8 cellular contexts compared by ENCODE assay signal in the genomic region with DNA sequence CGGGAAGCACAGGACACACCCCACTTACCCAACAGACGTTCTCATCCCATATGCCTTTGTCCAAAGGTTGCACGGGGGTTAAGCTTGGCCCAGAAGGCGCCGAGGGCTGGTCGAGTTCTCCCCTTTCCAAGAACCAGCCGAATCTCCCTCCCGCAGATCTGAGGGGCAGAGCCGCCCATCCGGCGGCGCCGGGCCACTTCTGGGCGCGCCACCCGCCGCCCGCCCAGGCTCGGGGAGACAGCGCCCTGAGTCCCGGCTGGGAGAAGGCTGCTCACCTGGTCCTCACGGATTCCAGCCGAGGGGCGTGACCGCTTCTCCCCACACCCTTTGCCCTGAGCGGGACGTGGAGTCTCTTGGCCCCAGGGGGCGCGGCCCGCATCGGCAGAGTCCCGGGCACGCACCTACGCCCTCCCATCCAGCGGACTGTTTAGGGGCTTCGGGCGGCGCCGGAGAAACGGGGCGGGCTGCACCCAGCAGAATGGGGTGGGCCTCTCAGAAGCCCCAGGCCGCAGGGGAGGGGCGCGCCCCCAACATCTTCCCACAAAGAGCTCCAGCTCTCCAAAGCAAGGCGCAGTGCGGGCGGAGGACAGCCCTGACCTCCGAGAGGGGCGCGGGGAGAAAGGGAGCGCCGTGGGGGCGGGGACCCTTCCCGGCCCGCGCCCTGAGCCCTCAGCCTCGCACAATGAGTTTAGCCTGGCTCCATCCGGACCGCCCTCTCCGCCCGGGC. TPM values are rescaled to one million over a fixed set of nuclear protein-coding genes. Genes with fewer than 3 reads are reported as not detected.
DNase-seq lines count a peak whose midpoint lies in the region; ATAC-seq, FAIRE-seq and TF ChIP-seq lines count a peak whose summit lies in the region.

No MANE protein-coding gene starts in this region.

- in situ Hi-C loops in T47D (cut with HindIII; ENCODE audit: low pct_unique_long_range_greater_than_20kb, low sequenced_read_pairs) = no loop called here
- in situ Hi-C loops in HepG2 (cut with HindIII; ENCODE audit: extremely low pct_ligation_motif_present, low pct_unique_long_range_greater_than_20kb) = no loop called here

- 2% methylated on average over 5 of the region's 61 CpGs for WGBS in HepG2 (ENCODE audit: low lambda C conversion rate)
- WGBS in testis, 2 donors = 0% methylated on average over 8 to 40 of the region's 61 CpGs

- DNase-seq in activated CD4-positive, alpha-beta T cell treated with anti-CD3 and anti-CD28 coated beads for 36 hours = peak; percentile 20
- no peak for DNase-seq in activated CD4-positive, alpha-beta T cell treated with anti-CD3 and anti-CD28 coated beads, Interleukin-2, amount 50 U/mL, for 1 hour
- DNase-seq in T47D (ENCODE audit: low read depth in 1 of 2, low spot score in 1 of 2) = peak; percentile 21 to 48
- no peak for DNase-seq in HepG2 (ENCODE audit: low spot score)
- peak; percentile 21 for DNase-seq in testis
- no peak for DNase-seq in mucosa of gallbladder (ENCODE audit: low spot score)
- DNase-seq in NAMALWA (ENCODE audit: low spot score) = no peak

- H3K4me2 ChIP-seq in OCI-LY3 (ENCODE audit: low read length) (peak overlapping the region; percentile 90), HepG2 (ENCODE audit: low read depth, low read length) (peak overlapping the region; percentile 83)

- CTCF ChIA-PET in activated CD4-positive, alpha-beta T cell treated with anti-CD3 and anti-CD28 coated beads for 36 hours (lab: Charles Lee) = interaction anchor here (3.5 kb wide), 1 partner anchor 9 kb away, joined by 13 read pairs; no protein-coding TSS in a partner anchor
- CTCF ChIA-PET in HepG2 (lab: Yijun Ruan, JAX; ENCODE audit: low intra/inter-chr PET ratio, low total read pairs) = interaction anchor here (1.4 kb wide), 1 partner anchor 10 kb away, joined by 3 read pairs; no protein-coding TSS in a partner anchor

- intact Hi-C loops in activated CD4-positive, alpha-beta T cell treated with anti-CD3 and anti-CD28 coated beads for 36 hours (cut with DNase I, micrococcal nuclease) = loop anchor here (5.0 kb wide), 4 partner anchors 41 to 186 kb away; a partner anchor contains a TSS
- intact Hi-C loops in HepG2 (cut with micrococcal nuclease; ENCODE audit: unreplicated experiment) (no loop called here), testis (cut with DNase I; ENCODE audit: low total_unique reads) (loop anchor here (10.0 kb wide), 1 partner anchor 51 kb away; no protein-coding TSS in a partner anchor)

- H3K4me3 ChIP-seq in OCI-LY3 (ENCODE audit: low read length) = peak overlapping the region; percentile 96
- H3K4me3 ChIP-seq in HepG2 (replicated peaks in 1 of 3; ENCODE audit: insufficient read depth in 1 of 3, low read depth in 2 of 3, low read length in 3 of 3) = peak overlapping the region; percentile 57 to 71 (median 64)
- H3K4me3 ChIP-seq in testis = peak overlapping the region; percentile 69 to 77

- H4K20me1 ChIP-seq in OCI-LY3 (ENCODE audit: insufficient read depth, low read length) (no peaks in the 10 kb centered on the region), HepG2 (ENCODE audit: insufficient read depth, low read length) (no peaks in the 10 kb centered on the region)

- H3K36me3 ChIP-seq in OCI-LY3 (replicated peaks; ENCODE audit: low read depth, low read length) = no peaks in the 10 kb centered on the region
- no peaks in the 10 kb centered on the region for H3K36me3 ChIP-seq in HepG2 (replicated peaks in 1 of 2; ENCODE audit: control insufficient read depth in 1 of 2, insufficient read depth in 2 of 2, low read length in 2 of 2)
- no peaks in the 10 kb centered on the region for H3K36me3 ChIP-seq in testis (ENCODE audit: low read depth, missing control alignments)

- FAIRE-seq in HepG2 (lab: Jason Lieb, UNC) = no peak

- POLR2A ChIA-PET in activated CD4-positive, alpha-beta T cell treated with anti-CD3 and anti-CD28 coated beads for 36 hours (lab: Charles Lee) = no interaction called here
- POLR2A ChIA-PET in HepG2 (lab: Yijun Ruan, JAX) = no interaction called here

- TF ChIP-seq RAD21 in HepG2 (CRISPR knock-in tag; IDR thresholded peaks at IDR 0.05) = no peak

- TF ChIP-seq CTCF in OCI-LY3 (IDR thresholded peaks at IDR 0.05; ENCODE audit: low read depth, low read length) = peak; percentile 5; the same call in 1 of the 2 replicates
- no peak for TF ChIP-seq CTCF in HepG2 (CRISPR knock-in tag; IDR thresholded peaks at IDR 0.05)
- no peak for TF ChIP-seq CTCF in testis (IDR thresholded peaks at IDR 0.05)

- H3K36me3 Mint-ChIP-seq in activated CD4-positive, alpha-beta T cell treated with anti-CD3 and anti-CD28 coated beads for 36 hours (ENCODE audit: low read depth) = no peaks in the 10 kb centered on the region

- TF ChIP-seq POLR2A in HepG2 (IDR thresholded peaks at IDR 0.05; ENCODE audit: insufficient read depth in 1 of 2, low read depth in 2 of 2, low read length in 2 of 2) (no peak), testis (IDR thresholded peaks at IDR 0.05) (no peak)

- H3K27me3 ChIP-seq in OCI-LY3 (ENCODE audit: low read depth, low read length) (peaks cover 29% of the 10 kb centered on the region), HepG2 (ENCODE audit: control insufficient read depth in 1 of 2, insufficient read depth in 2 of 2, low read length in 2 of 2) (peaks cover 0 to 34% of the 10 kb centered on the region in 2 experiments; a peak in 4 of 5 replicates), testis (no peaks in the 10 kb centered on the region)

- H3K4me1 ChIP-seq in OCI-LY3 (ENCODE audit: low read length) (peaks cover 35% of the 10 kb centered on the region), HepG2 (ENCODE audit: insufficient read depth, low read length) (peaks cover 16% of the 10 kb centered on the region), testis (no peaks in the 10 kb centered on the region)

- TF ChIP-seq EP300 in HepG2 (IDR thresholded peaks at IDR 0.05; ENCODE audit: low read depth in 2 of 2, low read length in 2 of 2) (no peak), HepG2 (CRISPR knock-in tag; IDR thresholded peaks at IDR 0.05; ENCODE audit: borderline replicate concordance) (no peak)

- no peaks in the 10 kb centered on the region for H3K9me3 ChIP-seq in OCI-LY3 (ENCODE audit: insufficient read depth, low read length)
- H3K9me3 ChIP-seq in HepG2 (ENCODE audit: low read length) = no peaks in the 10 kb centered on the region
- no peaks in the 10 kb centered on the region for H3K9me3 ChIP-seq in testis

- H3K79me2 ChIP-seq in OCI-LY3 (ENCODE audit: low read length) = no peaks in the 10 kb centered on the region
- no peaks in the 10 kb centered on the region for H3K79me2 ChIP-seq in HepG2 (ENCODE audit: insufficient read depth, low read length)

- peaks cover 41% of the 10 kb centered on the region for H3K27me3 Mint-ChIP-seq in activated CD4-positive, alpha-beta T cell treated with anti-CD3 and anti-CD28 coated beads for 36 hours

- H3K9ac ChIP-seq in OCI-LY3 (ENCODE audit: low read length) = peak overlapping the region; percentile 76
- H3K9ac ChIP-seq in HepG2 (ENCODE audit: insufficient read depth, low read depth, low read length) = no peak overlapping the region

- peak overlapping the region; percentile 73 for H3K4me3 Mint-ChIP-seq in activated CD4-positive, alpha-beta T cell treated with anti-CD3 and anti-CD28 coated beads for 36 hours

- ATAC-seq in activated CD4-positive, alpha-beta T cell treated with anti-CD3 and anti-CD28 coated beads for 36 hours = peak; percentile 7
- peak; percentile 62 for ATAC-seq in HepG2

- H3K27ac ChIP-seq in OCI-LY3 (ENCODE audit: low read length) = no peak overlapping the region
- no peak overlapping the region for H3K27ac ChIP-seq in HepG2 (ENCODE audit: extremely low read length, insufficient read depth, low read length)
- H3K27ac ChIP-seq in testis = peak overlapping the region; percentile 61 to 93

- H2AFZ ChIP-seq in OCI-LY3 (ENCODE audit: low read depth, low read length) (peak overlapping the region; percentile 87), HepG2 (ENCODE audit: low read length) (no peak overlapping the region)

- H3K27ac Mint-ChIP-seq in activated CD4-positive, alpha-beta T cell treated with anti-CD3 and anti-CD28 coated beads for 36 hours = no peak overlapping the region

- no TSS peak for BruUV-seq in HepG2 (replicated peaks; lab: Mats Ljungman, UMichigan)

- peaks cover 40% of the 10 kb centered on the region for H3K4me1 Mint-ChIP-seq in activated CD4-positive, alpha-beta T cell treated with anti-CD3 and anti-CD28 coated beads for 36 hours

- H3K9me3 Mint-ChIP-seq in activated CD4-positive, alpha-beta T cell treated with anti-CD3 and anti-CD28 coated beads for 36 hours (ENCODE audit: low read depth) = no peaks in the 10 kb centered on the region

RNA-seq across cellular contexts. Expression of a gene that starts 0.6 kb away (rescaled TPM):
- under 1 TPM; 0.42 to 0.59 TPM for total RNA-seq in activated CD4-positive, alpha-beta T cell treated with anti-CD3 and anti-CD28 coated beads for 36 hours
- total RNA-seq in HepG2 (2016; rRNA removed; fragmentation: Illumina TruSeq; extraction: Trizol) (0.08 and 0.35 TPM in 2 replicates), testis (1 to 10 TPM; 6.1 to 6.7 TPM), mucosa of gallbladder (13.9 TPM)
- 0.30 and 0.35 TPM in 2 replicates for total RNA-seq in HepG2 (2016; cell fraction: cytosol; rRNA removed; fragmentation: Illumina TruSeq; extraction: Trizol; ENCODE audit: low read depth)
- total RNA-seq in HepG2 (2016; cell fraction: insoluble cytoplasmic fraction; rRNA removed; fragmentation: Illumina TruSeq; extraction: Trizol) = 0.09 and 0.15 TPM in 2 replicates
- total RNA-seq in HepG2 (2016; cell fraction: membrane; rRNA removed; fragmentation: Illumina TruSeq; extraction: Trizol) = 0.22 and 0.28 TPM in 2 replicates
- 0.06 and 0.19 TPM in 2 replicates for total RNA-seq in HepG2 (2016; cell fraction: nucleus; rRNA removed; fragmentation: Illumina TruSeq; extraction: Trizol)
- polyA plus RNA-seq in HepG2 (2011; rRNA removed) (0.13 TPM in 2 replicates), testis (ENCODE audit: insufficient read depth, low read depth, low replicate concordance) (3.7 TPM)
- 0.12 TPM in 2 replicates for polyA plus RNA-seq in HepG2 (2011; cell fraction: cytosol; rRNA removed)
- 0.08 and 0.23 TPM in 2 replicates for polyA plus RNA-seq in HepG2 (2011; cell fraction: nucleus; rRNA removed)
- polyA plus RNA-seq in HepG2 (2012) = 0.09 and 0.11 TPM in 2 replicates
- polyA plus RNA-seq in HepG2 (2016; cell fraction: cytosol; fragmentation: Illumina TruSeq; extraction: Trizol; ENCODE audit: low read depth) = 0.26 TPM in 2 replicates
- polyA plus RNA-seq in HepG2 (2016; cell fraction: insoluble cytoplasmic fraction; fragmentation: Illumina TruSeq; extraction: Trizol; ENCODE audit: low read depth) = 0.08 and 0.23 TPM in 2 replicates
- polyA plus RNA-seq in HepG2 (2016; cell fraction: membrane; fragmentation: Illumina TruSeq; extraction: Trizol; ENCODE audit: low read depth) = 0.13 and 0.23 TPM in 2 replicates
- 0.21 and 0.25 TPM in 2 replicates for polyA plus RNA-seq in HepG2 (2016; cell fraction: nucleus; fragmentation: Illumina TruSeq; extraction: Trizol; ENCODE audit: insufficient read depth, low read depth)
- polyA minus RNA-seq in HepG2 (2011; rRNA and poly(A)+ RNA removed; ENCODE audit: low replicate concordance) = 1.1 and 15.7 TPM in 2 replicates
- 0.59 TPM in 1 of 2 replicates, not detected in the other for polyA minus RNA-seq in HepG2 (2011; cell fraction: cytosol; rRNA and poly(A)+ RNA removed)
- 0.26 and 0.37 TPM in 2 replicates for polyA minus RNA-seq in HepG2 (2011; cell fraction: nucleus; rRNA and poly(A)+ RNA removed)

RNA-seq across cellular contexts. Expression of a gene that starts 42.6 kb away (rescaled TPM):
- 10 to 100 TPM; 52.5 to 57.5 TPM for total RNA-seq in activated CD4-positive, alpha-beta T cell treated with anti-CD3 and anti-CD28 coated beads for 36 hours
- 22.8 and 33.5 TPM in 2 replicates for total RNA-seq in HepG2 (2016; rRNA removed; fragmentation: Illumina TruSeq; extraction: Trizol)
- total RNA-seq in HepG2 (2016; cell fraction: cytosol; rRNA removed; fragmentation: Illumina TruSeq; extraction: Trizol; ENCODE audit: low read depth) = 8.4 and 10.9 TPM in 2 replicates
- 22.6 and 32.8 TPM in 2 replicates for total RNA-seq in HepG2 (2016; cell fraction: insoluble cytoplasmic fraction; rRNA removed; fragmentation: Illumina TruSeq; extraction: Trizol)
- 15.6 and 18.7 TPM in 2 replicates for total RNA-seq in HepG2 (2016; cell fraction: membrane; rRNA removed; fragmentation: Illumina TruSeq; extraction: Trizol)
- 11.8 and 11.9 TPM in 2 replicates for total RNA-seq in HepG2 (2016; cell fraction: nucleus; rRNA removed; fragmentation: Illumina TruSeq; extraction: Trizol)
- polyA plus RNA-seq in HepG2 (2011; rRNA removed) = 7.6 and 10.1 TPM in 2 replicates
- polyA plus RNA-seq in HepG2 (2011; cell fraction: cytosol; rRNA removed) = 4.1 and 7.6 TPM in 2 replicates
- 2.0 and 3.2 TPM in 2 replicates for polyA plus RNA-seq in HepG2 (2011; cell fraction: nucleus; rRNA removed)
- 11.9 and 13.6 TPM in 2 replicates for polyA plus RNA-seq in HepG2 (2012)
- polyA plus RNA-seq in HepG2 (2016; cell fraction: cytosol; fragmentation: Illumina TruSeq; extraction: Trizol; ENCODE audit: low read depth) = 12.0 and 17.8 TPM in 2 replicates
- polyA plus RNA-seq in HepG2 (2016; cell fraction: insoluble cytoplasmic fraction; fragmentation: Illumina TruSeq; extraction: Trizol; ENCODE audit: low read depth) = 34.7 and 35.9 TPM in 2 replicates
- polyA plus RNA-seq in HepG2 (2016; cell fraction: membrane; fragmentation: Illumina TruSeq; extraction: Trizol; ENCODE audit: low read depth) = 13.6 and 15.9 TPM in 2 replicates
- polyA plus RNA-seq in HepG2 (2016; cell fraction: nucleus; fragmentation: Illumina TruSeq; extraction: Trizol; ENCODE audit: insufficient read depth, low read depth) = 15.2 and 15.8 TPM in 2 replicates
- polyA minus RNA-seq in HepG2 (2011; rRNA and poly(A)+ RNA removed; ENCODE audit: low replicate concordance) = 3.1 and 9.5 TPM in 2 replicates
- polyA minus RNA-seq in HepG2 (2011; cell fraction: cytosol; rRNA and poly(A)+ RNA removed) = 4.9 and 7.2 TPM in 2 replicates
- 3.9 and 6.2 TPM in 2 replicates for polyA minus RNA-seq in HepG2 (2011; cell fraction: nucleus; rRNA and poly(A)+ RNA removed)
- total RNA-seq in testis = 10 to 100 TPM; 19.8 to 23.5 TPM
- polyA plus RNA-seq in testis (ENCODE audit: insufficient read depth, low read depth, low replicate concordance) = 44.6 TPM
- 30.3 TPM for total RNA-seq in mucosa of gallbladder

Comparison
In these comparisons a context has a peak if more than half of its experiments do, and no peak if none do; other contexts are left out.
1. DNase-seq: peak in activated CD4-positive, alpha-beta T cell treated with anti-CD3 and anti-CD28 coated beads for 36 hours (single experiment), T47D (2 of 2) and testis (single experiment); none in activated CD4-positive, alpha-beta T cell treated with anti-CD3 and anti-CD28 coated beads, Interleukin-2, amount 50 U/mL, for 1 hour (single experiment), HepG2 (single experiment), mucosa of gallbladder (single experiment) and NAMALWA (single experiment).
2. H3K27ac ChIP-seq: peak in testis (2 of 2); none in OCI-LY3 (single experiment) and HepG2 (single experiment).
3. Peak in every context shown above with its lines, with median percentiles within 50 percentile points of each other: H3K4me3 ChIP-seq.